In genomic region chr20:42391807-42392206, GRCh38 we compare ENCODE assay signal across 26 cellular contexts.
"Had no signal": no experiment of that assay in that cellular context is flagged by ENCODE, and none has a peak within 500 bp of the region (broad histone marks: within the 10 kb centered on the region; RNA-seq: fewer than 3 reads in every experiment).

No MANE protein-coding gene starts in this region.

- H3K4me2 ChIP-seq: hepatocyte, smooth muscle cell had no signal

- DNase-seq: dorsolateral prefrontal cortex; effector CD4-positive, alpha-beta T cell; foreskin keratinocyte; heart left ventricle; kidney; left cardiac atrium; left lung; mesenchymal stem cell; mucosa of descending colon; naive B cell; right lobe of liver; stimulated activated CD4-positive, alpha-beta T cell treated with anti-CD3 and anti-CD28 coated beads, Interleukin-12 subunit alpha, Interleukin-12 subunit beta, amount 100 ng/mL, for 4 hours; stimulated activated CD4-positive, alpha-beta T cell treated with anti-CD3 and anti-CD28 coated beads, Interleukin-1b, Interleukin-23, amount 100 ng/mL, for 48 hours; stimulated activated CD4-positive, alpha-beta T cell treated with anti-CD3 and anti-CD28 coated beads, Interleukin-4, amount 100 ng/mL, for 1 hour; stimulated activated CD8-positive, alpha-beta memory T cell treated with anti-CD3 and anti-CD28 coated beads, Interleukin-4, amount 100 ng/mL, for 48 hours; stimulated activated naive CD4-positive, alpha-beta T cell; stimulated activated naive CD8-positive, alpha-beta T cell treated with anti-CD3 and anti-CD28 coated beads, Interleukin-15, amount 100 ng/mL, for 72 hours; thyroid gland had no signal

- FAIRE-seq: kidney had no signal

- H3K9ac ChIP-seq: parathyroid adenoma had no signal

- H3K27ac ChIP-seq: coronary artery, dorsolateral prefrontal cortex, epithelial cell of prostate, foreskin keratinocyte, gastroesophageal sphincter, heart left ventricle, hepatocyte, left lung, neutrophil, parathyroid adenoma, right lobe of liver, thyroid gland, vagina had no signal

- H3K27me3 ChIP-seq: dorsolateral prefrontal cortex, foreskin keratinocyte, gastroesophageal sphincter, heart left ventricle, hepatocyte, left lung, neutrophil, right lobe of liver, thyroid gland, vagina had no signal

- H3K4me1 ChIP-seq: foreskin keratinocyte, gastroesophageal sphincter, heart left ventricle, left lung, parathyroid adenoma, right lobe of liver, thyroid gland, vagina had no signal

- H2AFZ ChIP-seq: hepatocyte, parathyroid adenoma had no signal

- H3K9me3 ChIP-seq: mucosa of descending colon, neutrophil, right lobe of liver, thyroid gland, vagina had no signal

- H3K79me2 ChIP-seq: hepatocyte, parathyroid adenoma had no signal

- H3K36me3 ChIP-seq: gastroesophageal sphincter, heart left ventricle, left lung, neutrophil, right lobe of liver, thyroid gland, vagina had no signal

- H3K4me3 ChIP-seq: coronary artery, dorsolateral prefrontal cortex, gastroesophageal sphincter, heart left ventricle, hepatocyte, left lung, mucosa of descending colon, right lobe of liver, smooth muscle cell, thyroid gland, vagina had no signal
